14 cellular contexts compared by ENCODE assay signal in genomic region chr6:158597565-158597964, GRCh38. TPM values are rescaled to one million over a fixed set of nuclear protein-coding genes. Genes with fewer than 3 reads are reported as not detected.
DNase-seq lines count a peak whose midpoint lies in the region; ATAC-seq and TF ChIP-seq lines count a peak whose summit lies in the region.
"Had no signal": no experiment of that assay in that cellular context is flagged by ENCODE, and none has a peak within 500 bp of the region (broad histone marks: within the 10 kb centered on the region; RNA-seq: fewer than 3 reads in every experiment).

No MANE protein-coding gene starts in this region.

- H3K27me3 ChIP-seq in BLaER1: no peaks in the 10 kb centered on the region
- H3K27me3 ChIP-seq in WERI-Rb-1 (ENCODE audit: insufficient read depth, low read depth, severe bottlenecking): no peaks in the 10 kb centered on the region
- H3K27me3 ChIP-seq: BE2C had no signal

- H3K27ac Mint-ChIP-seq in activated T-cell treated with anti-CD3 and anti-CD28 coated beads, Interleukin-2, amount 50 U/mL, for 24 hours: peak overlapping the region; percentile 12
- H3K27ac Mint-ChIP-seq in immature natural killer cell: peak overlapping the region; percentile 0 to 80 (median 64)

- H3K9me3 ChIP-seq in BLaER1 (no peaks in the 10 kb centered on the region), WERI-Rb-1 (ENCODE audit: severe bottlenecking) (no peaks in the 10 kb centered on the region)
- H3K9me3 ChIP-seq: BE2C had no signal

- peaks cover 91% of the 10 kb centered on the region for H3K36me3 Mint-ChIP-seq in activated T-cell treated with anti-CD3 and anti-CD28 coated beads, Interleukin-2, amount 50 U/mL, for 24 hours (ENCODE audit: low read depth)
- peaks cover 24 to 43% (median 26%) of the 10 kb centered on the region in 3 donors for H3K36me3 Mint-ChIP-seq in immature natural killer cell

- no peak for TF ChIP-seq CTCF in WERI-Rb-1 (IDR thresholded peaks at IDR 0.05; ENCODE audit: low read depth, low read length)

- peaks cover 2% of the 10 kb centered on the region for H3K4me1 Mint-ChIP-seq in activated T-cell treated with anti-CD3 and anti-CD28 coated beads, Interleukin-2, amount 50 U/mL, for 24 hours (ENCODE audit: low read depth)
- peaks cover 3 to 18% of the 10 kb centered on the region in 2 donors for H3K4me1 Mint-ChIP-seq in immature natural killer cell

- peaks cover 19% of the 10 kb centered on the region for H3K4me1 ChIP-seq in BLaER1
- H3K4me1 ChIP-seq: BE2C had no signal

- ATAC-seq in HG02973 (IDR thresholded peaks at IDR 0.05; ENCODE audit: unreplicated experiment): no peak

- H3K27ac ChIP-seq in BLaER1 (peak overlapping the region; percentile 60), WERI-Rb-1 (peak overlapping the region; percentile 93)

- H4K20me1 ChIP-seq in BLaER1: no peaks in the 10 kb centered on the region

- no peaks in the 10 kb centered on the region for H3K9me3 Mint-ChIP-seq in activated T-cell treated with anti-CD3 and anti-CD28 coated beads, Interleukin-2, amount 50 U/mL, for 24 hours
- no peaks in the 10 kb centered on the region for H3K9me3 Mint-ChIP-seq in immature natural killer cell
- H3K9me3 Mint-ChIP-seq: CD8-positive, alpha-beta memory T cell had no signal

- H3K9ac ChIP-seq in BLaER1: no peak overlapping the region

- no peak overlapping the region for H3K4me3 ChIP-seq in BLaER1
- H3K4me3 ChIP-seq in WERI-Rb-1 (ENCODE audit: low read depth, low read length): no peak overlapping the region

- H3K4me2 ChIP-seq in BLaER1: peak overlapping the region; percentile 62

- H3K36me3 ChIP-seq in BLaER1 (peaks cover 69% of the 10 kb centered on the region), WERI-Rb-1 (peaks cover 79% of the 10 kb centered on the region)

- no peak overlapping the region for H3K4me3 Mint-ChIP-seq in activated T-cell treated with anti-CD3 and anti-CD28 coated beads, Interleukin-2, amount 50 U/mL, for 24 hours
- H3K4me3 Mint-ChIP-seq in immature natural killer cell: no peak overlapping the region
- H3K4me3 Mint-ChIP-seq: CD8-positive, alpha-beta memory T cell had no signal

- no peaks in the 10 kb centered on the region for H3K27me3 Mint-ChIP-seq in activated T-cell treated with anti-CD3 and anti-CD28 coated beads, Interleukin-2, amount 50 U/mL, for 24 hours
- H3K27me3 Mint-ChIP-seq in immature natural killer cell (ENCODE audit: low read depth in 3 of 3): peaks cover 0 to 5% (median 3%) of the 10 kb centered on the region in 3 donors
- H3K27me3 Mint-ChIP-seq: CD8-positive, alpha-beta memory T cell had no signal

- no peak for DNase-seq in activated T-cell treated with anti-CD3 and anti-CD28 coated beads, Interleukin-2, amount 50 U/mL, for 24 hours
- DNase-seq in activated T-cell treated with anti-CD3 and anti-CD28 coated beads, Interleukin-2, amount 50 U/mL, for 1 hour: no peak
- DNase-seq in WERI-Rb-1: no peak
- DNase-seq in immature natural killer cell: no peak
- DNase-seq in glomerular visceral epithelial cell (ENCODE audit: extremely low spot score): no peak
- DNase-seq in C1 segment of cervical spinal cord (lab: John Stamatoyannopoulos, UW): no peak
- DNase-seq: BE2C; CD8-positive, alpha-beta memory T cell; NCI-H1417 treated with DMSO at 0.1 percent for 48 hours; NCI-H187 treated with DMSO at 0.1 percent for 48 hours; NCI-H226; SIG-M5 had no signal

RNA-seq across cellular contexts. Expression of gene TMEM181, which starts 37.7 kb away (rescaled TPM):
- polyA plus RNA-seq in immature natural killer cell: 10 to 100 TPM in 2 of 3 donors, 1 to 10 TPM in 1; 4.3 to 14.8 (median 10.1) TPM

RNA-seq across cellular contexts. Expression of gene DYNLT1, which starts 47.0 kb away (rescaled TPM):
- polyA plus RNA-seq in immature natural killer cell: 100 to 1,000 TPM in 2 of 3 donors, 10 to 100 TPM in 1; 94.2 to 141 (median 119) TPM

RNA-seq across cellular contexts. Expression of gene SYTL3, which starts 52.3 kb away (rescaled TPM):
- polyA plus RNA-seq in immature natural killer cell: 10 to 100 TPM; 45.4 to 56.5 (median 52.0) TPM
